Comparison of ENCODE assay signal across 8 cellular contexts in genomic region chr10:108204528-108205313, GRCh38.
DNase-seq lines count a peak whose midpoint lies in the region; ATAC-seq and TF ChIP-seq lines count a peak whose summit lies in the region.

No MANE protein-coding gene starts in this region.

- H3K4me1 Mint-ChIP-seq in nephron = no peaks in the 10 kb centered on the region
- no peaks in the 10 kb centered on the region for H3K4me1 Mint-ChIP-seq in natural killer cell

- in situ Hi-C loops in astrocyte of the spinal cord (cut with HindIII; ENCODE audit: low sequenced_read_pairs) = no loop called here
- in situ Hi-C loops in gastrocnemius medialis (cut with MboI; ENCODE audit: low sequenced_read_pairs in 4 of 4) = no loop called here

- H3K4me1 ChIP-seq in Karpas-422 (ENCODE audit: low read length) (no peaks in the 10 kb centered on the region), gastrocnemius medialis (no peaks in the 10 kb centered on the region)

- no peak for TF ChIP-seq POLR2A in gastrocnemius medialis (IDR thresholded peaks at IDR 0.05)

- no peaks in the 10 kb centered on the region for H4K20me1 ChIP-seq in Karpas-422 (ENCODE audit: insufficient read depth, low read depth, low read length)

- ATAC-seq in GM19395 (IDR thresholded peaks at IDR 0.05; ENCODE audit: unreplicated experiment) = peak; percentile 71
- no peak for ATAC-seq in natural killer cell
- ATAC-seq in gastrocnemius medialis = no peak

- DNase-seq in CMK (ENCODE audit: low read depth) = peak; percentile 26
- DNase-seq in Karpas-422 = peak; percentile 71
- peak; percentile 14 for DNase-seq in astrocyte of the spinal cord (ENCODE audit: low read depth, low spot score)
- DNase-seq in activated naive CD4-positive, alpha-beta T cell treated with anti-CD3 and anti-CD28 coated beads, Interleukin-2, amount 50 U/mL, for 16 hours = no peak
- DNase-seq in natural killer cell = no peak
- DNase-seq in gastrocnemius medialis = no peak

- H3K27ac ChIP-seq in Karpas-422 (ENCODE audit: low read length) (no peak overlapping the region), gastrocnemius medialis (no peak overlapping the region)

- H3K9me2 ChIP-seq in Karpas-422 (replicated peaks; ENCODE audit: insufficient read depth, low read length) = no peaks in the 10 kb centered on the region

- H3K36me3 Mint-ChIP-seq in nephron (ENCODE audit: low read depth) = no peaks in the 10 kb centered on the region
- no peaks in the 10 kb centered on the region for H3K36me3 Mint-ChIP-seq in natural killer cell

- no peaks in the 10 kb centered on the region for H3K79me2 ChIP-seq in Karpas-422 (ENCODE audit: low read length)

- intact Hi-C loops in natural killer cell (cut with micrococcal nuclease) (no loop called here), gastrocnemius medialis (cut with DNase I; ENCODE audit: low total_unique reads) (no loop called here)

- no peak overlapping the region for H3K4me3 Mint-ChIP-seq in nephron
- no peak overlapping the region for H3K4me3 Mint-ChIP-seq in natural killer cell

- H3K27me3 ChIP-seq in Karpas-422 (ENCODE audit: low read length) (no peaks in the 10 kb centered on the region), gastrocnemius medialis (no peaks in the 10 kb centered on the region)

- H3K9ac ChIP-seq in Karpas-422 (ENCODE audit: low read length) = no peak overlapping the region

- H3K4me2 ChIP-seq in Karpas-422 (ENCODE audit: low read depth, low read length, poor library complexity, severe bottlenecking) = no peak overlapping the region

- H3K9me3 ChIP-seq in Karpas-422 (ENCODE audit: low read length) (peaks cover 9% of the 10 kb centered on the region), gastrocnemius medialis (no peaks in the 10 kb centered on the region)

- peak; percentile 65 for TF ChIP-seq CTCF in astrocyte of the spinal cord (IDR thresholded peaks at IDR 0.05; ENCODE audit: low read depth, low read length)
- TF ChIP-seq CTCF in nephron (IDR thresholded peaks at IDR 0.05; ENCODE audit: unreplicated experiment in 3 of 3) = peak; percentile 66 to 71 (median 69)
- TF ChIP-seq CTCF in natural killer cell (IDR thresholded peaks at IDR 0.05) = no peak
- no peak for TF ChIP-seq CTCF in gastrocnemius medialis (IDR thresholded peaks at IDR 0.05 in 4 of 5, conservative IDR thresholded peaks at IDR 0.05 in 1 of 5)

- H3K4me3 ChIP-seq in Karpas-422 (ENCODE audit: low read length) (no peak overlapping the region), astrocyte of the spinal cord (ENCODE audit: low read depth, low read length) (no peak overlapping the region), gastrocnemius medialis (no peak overlapping the region)

- no peaks in the 10 kb centered on the region for H3K27me3 Mint-ChIP-seq in nephron (ENCODE audit: low read depth)
- no peaks in the 10 kb centered on the region for H3K27me3 Mint-ChIP-seq in natural killer cell (ENCODE audit: low read depth in 2 of 2)

- H2AFZ ChIP-seq in Karpas-422 (ENCODE audit: low read length) = no peak overlapping the region

- H3K9me3 Mint-ChIP-seq in nephron (peaks cover 3% of the 10 kb centered on the region), natural killer cell (peaks cover 8 to 11% of the 10 kb centered on the region in 2 donors)

- no peak overlapping the region for H3K27ac Mint-ChIP-seq in nephron
- no peak overlapping the region for H3K27ac Mint-ChIP-seq in natural killer cell

- H3K36me3 ChIP-seq in Karpas-422 (ENCODE audit: insufficient read depth, low read length) (no peaks in the 10 kb centered on the region), gastrocnemius medialis (no peaks in the 10 kb centered on the region)

Comparison
In these comparisons a context has a peak if more than half of its experiments do, and no peak if none do; other contexts are left out.
1. DNase-seq: peak in CMK (single experiment), Karpas-422 (single experiment) and astrocyte of the spinal cord (single experiment); none in activated naive CD4-positive, alpha-beta T cell treated with anti-CD3 and anti-CD28 coated beads, Interleukin-2, amount 50 U/mL, for 16 hours (single experiment), natural killer cell (single experiment) and gastrocnemius medialis (0 of 2).
2. CTCF ChIP-seq: peak in astrocyte of the spinal cord (single experiment) and nephron (3 of 3); none in natural killer cell (single experiment) and gastrocnemius medialis (0 of 5).